ENCODE assay signal across 1 cellular context in the genomic region with DNA sequence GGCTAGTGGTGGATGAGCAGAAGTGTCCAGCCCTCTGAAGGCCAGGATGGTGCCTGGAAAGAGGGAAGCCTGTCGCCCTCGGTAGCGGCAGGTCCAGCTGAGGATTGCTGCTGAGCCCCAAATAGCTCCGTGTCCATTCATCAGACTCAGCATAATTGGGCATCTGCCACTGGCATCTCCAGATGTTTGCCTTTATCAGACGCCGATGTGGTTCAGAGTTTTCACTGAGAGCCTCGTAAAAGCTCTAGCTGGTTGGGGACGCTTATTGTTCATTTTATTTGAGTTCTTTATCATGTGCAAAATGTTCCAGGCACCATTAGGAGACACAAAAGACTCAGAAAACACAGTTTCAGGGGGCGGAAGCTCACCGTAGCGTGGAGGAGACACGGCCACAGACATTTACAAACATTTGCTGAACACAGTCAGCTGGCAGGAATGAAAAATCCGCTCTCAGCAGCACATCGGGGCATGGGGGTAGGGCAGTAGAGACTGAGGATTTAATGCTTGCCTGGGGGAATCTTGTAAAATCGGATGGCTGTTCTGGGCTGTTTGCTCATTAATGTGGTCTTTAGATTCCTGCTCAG.
TF ChIP-seq lines count a peak whose summit lies in the region.

No MANE protein-coding gene starts in this region.

TF ChIP-seq in HEK293, 187 proteins besides CTCF, POLR2A, EP300 and RAD21 (continued from another document and continues in another):
- TF ChIP-seq PRDM10 (tag by site-specific recombination; IDR thresholded peaks at IDR 0.05) (no peak), ZNF37A (tag by site-specific recombination; IDR thresholded peaks at IDR 0.05) (no peak), ZNF404 (tag by site-specific recombination; IDR thresholded peaks at IDR 0.05) (no peak), ZNF48 (tag by site-specific recombination; IDR thresholded peaks at IDR 0.05) (no peak), ZNF16 (tag by site-specific recombination; IDR thresholded peaks at IDR 0.05; ENCODE audit: low read depth) (no peak), ZNF747 (tag by site-specific recombination; IDR thresholded peaks at IDR 0.05) (no peak), PRDM1 (tag by site-specific recombination; IDR thresholded peaks at IDR 0.05) (no peak), ZNF274 (IDR thresholded peaks at IDR 0.05; ENCODE audit: low read length) (no peak), ZNF274 (tag by site-specific recombination; IDR thresholded peaks at IDR 0.05; ENCODE audit: borderline replicate concordance) (no peak), ZNF423 (tag by site-specific recombination; IDR thresholded peaks at IDR 0.05) (no peak), FEZF1 (tag by site-specific recombination; IDR thresholded peaks at IDR 0.05) (peak; percentile 66), ZNF362 (tag by site-specific recombination; IDR thresholded peaks at IDR 0.05) (no peak), ZNF354C (tag by site-specific recombination; IDR thresholded peaks at IDR 0.05; ENCODE audit: borderline replicate concordance, low read depth) (no peak), MYNN (tag by site-specific recombination; IDR thresholded peaks at IDR 0.05; ENCODE audit: borderline replicate concordance) (no peak), PRDM4 (tag by site-specific recombination; IDR thresholded peaks at IDR 0.05) (peak; percentile 70; the same call in 1 of the 2 replicates), ZNF596 (tag by site-specific recombination; IDR thresholded peaks at IDR 0.05) (no peak), ZNF140 (tag by site-specific recombination; IDR thresholded peaks at IDR 0.05) (no peak), ZNF768 (tag by site-specific recombination; IDR thresholded peaks at IDR 0.05) (no peak), ZNF701 (tag by site-specific recombination; IDR thresholded peaks at IDR 0.05) (no peak), ZNF658 (tag by site-specific recombination; IDR thresholded peaks at IDR 0.05) (no peak), YY2 (tag by site-specific recombination; IDR thresholded peaks at IDR 0.05) (no peak), ZNF549 (tag by site-specific recombination; IDR thresholded peaks at IDR 0.05) (no peak), ZNF341 (tag by site-specific recombination; IDR thresholded peaks at IDR 0.05; ENCODE audit: low read depth) (peak; percentile 72), ZNF521 (tag by site-specific recombination; IDR thresholded peaks at IDR 0.05) (no peak), GLIS2 (tag by site-specific recombination; IDR thresholded peaks at IDR 0.05) (no peak), HOXA7 (CRISPR knock-in tag; IDR thresholded peaks at IDR 0.05; ENCODE audit: borderline replicate concordance) (no peak), ZNF223 (tag by site-specific recombination; IDR thresholded peaks at IDR 0.05) (no peak), ZBTB1 (tag by site-specific recombination; IDR thresholded peaks at IDR 0.05) (no peak), ZFP37 (tag by site-specific recombination; IDR thresholded peaks at IDR 0.05) (no peak), GLI4 (tag by site-specific recombination; IDR thresholded peaks at IDR 0.05) (no peak), ZIC2 (tag by site-specific recombination; IDR thresholded peaks at IDR 0.05) (no peak; the same call in 1 of the 2 replicates), ZNF174 (tag by site-specific recombination; IDR thresholded peaks at IDR 0.05) (no peak), ZNF133 (tag by site-specific recombination; IDR thresholded peaks at IDR 0.05) (0 out of 2 replicates have a peak, but pooled peaks have one; percentile 21), GLIS1 (tag by site-specific recombination; IDR thresholded peaks at IDR 0.05) (no peak), ZFP69B (tag by site-specific recombination; IDR thresholded peaks at IDR 0.05) (no peak), ZBTB20 (tag by site-specific recombination; IDR thresholded peaks at IDR 0.05) (peak; percentile 93), ZNF138 (tag by site-specific recombination; IDR thresholded peaks at IDR 0.05; ENCODE audit: borderline replicate concordance) (no peak), WT1 (tag by site-specific recombination; IDR thresholded peaks at IDR 0.05) (no peak), PRDM6 (tag by site-specific recombination; IDR thresholded peaks at IDR 0.05) (peak; percentile 50), SP2 (tag by site-specific recombination; IDR thresholded peaks at IDR 0.05) (no peak), ZNF692 (tag by site-specific recombination; IDR thresholded peaks at IDR 0.05) (no peak), ZNF510 (tag by site-specific recombination; IDR thresholded peaks at IDR 0.05; ENCODE audit: insufficient replicate concordance) (no peak), ZSCAN16 (tag by site-specific recombination; IDR thresholded peaks at IDR 0.05) (no peak), ZNF335 (tag by site-specific recombination; conservative IDR thresholded peaks at IDR 0.05) (peak; percentile 52), ZBTB21 (tag by site-specific recombination; IDR thresholded peaks at IDR 0.05) (no peak), ZSCAN30 (tag by site-specific recombination; IDR thresholded peaks at IDR 0.05) (no peak), OSR2 (tag by site-specific recombination; IDR thresholded peaks at IDR 0.05) (0 out of 2 replicates have a peak, but pooled peaks have one; percentile 8), ZNF292 (tag by site-specific recombination; IDR thresholded peaks at IDR 0.05; ENCODE audit: borderline replicate concordance, low read depth) (no peak), ZBTB6 (tag by site-specific recombination; IDR thresholded peaks at IDR 0.05) (no peak), ZNF544 (tag by site-specific recombination; IDR thresholded peaks at IDR 0.05) (no peak)
- TF ChIP-seq, protein P1, sequence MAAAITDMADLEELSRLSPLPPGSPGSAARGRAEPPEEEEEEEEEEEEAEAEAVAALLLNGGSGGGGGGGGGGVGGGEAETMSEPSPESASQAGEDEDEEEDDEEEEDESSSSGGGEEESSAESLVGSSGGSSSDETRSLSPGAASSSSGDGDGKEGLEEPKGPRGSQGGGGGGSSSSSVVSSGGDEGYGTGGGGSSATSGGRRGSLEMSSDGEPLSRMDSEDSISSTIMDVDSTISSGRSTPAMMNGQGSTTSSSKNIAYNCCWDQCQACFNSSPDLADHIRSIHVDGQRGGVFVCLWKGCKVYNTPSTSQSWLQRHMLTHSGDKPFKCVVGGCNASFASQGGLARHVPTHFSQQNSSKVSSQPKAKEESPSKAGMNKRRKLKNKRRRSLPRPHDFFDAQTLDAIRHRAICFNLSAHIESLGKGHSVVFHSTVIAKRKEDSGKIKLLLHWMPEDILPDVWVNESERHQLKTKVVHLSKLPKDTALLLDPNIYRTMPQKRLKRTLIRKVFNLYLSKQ (tag by site-specific recombination; IDR thresholded peaks at IDR 0.05; ENCODE audit: borderline replicate concordance): no peak
- TF ChIP-seq, protein P2, sequence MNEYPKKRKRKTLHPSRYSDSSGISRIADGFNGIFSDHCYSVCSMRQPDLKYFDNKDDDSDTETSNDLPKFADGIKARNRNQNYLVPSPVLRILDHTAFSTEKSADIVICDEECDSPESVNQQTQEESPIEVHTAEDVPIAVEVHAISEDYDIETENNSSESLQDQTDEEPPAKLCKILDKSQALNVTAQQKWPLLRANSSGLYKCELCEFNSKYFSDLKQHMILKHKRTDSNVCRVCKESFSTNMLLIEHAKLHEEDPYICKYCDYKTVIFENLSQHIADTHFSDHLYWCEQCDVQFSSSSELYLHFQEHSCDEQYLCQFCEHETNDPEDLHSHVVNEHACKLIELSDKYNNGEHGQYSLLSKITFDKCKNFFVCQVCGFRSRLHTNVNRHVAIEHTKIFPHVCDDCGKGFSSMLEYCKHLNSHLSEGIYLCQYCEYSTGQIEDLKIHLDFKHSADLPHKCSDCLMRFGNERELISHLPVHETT (tag by site-specific recombination; IDR thresholded peaks at IDR 0.05): no peak
- TF ChIP-seq, protein P3, sequence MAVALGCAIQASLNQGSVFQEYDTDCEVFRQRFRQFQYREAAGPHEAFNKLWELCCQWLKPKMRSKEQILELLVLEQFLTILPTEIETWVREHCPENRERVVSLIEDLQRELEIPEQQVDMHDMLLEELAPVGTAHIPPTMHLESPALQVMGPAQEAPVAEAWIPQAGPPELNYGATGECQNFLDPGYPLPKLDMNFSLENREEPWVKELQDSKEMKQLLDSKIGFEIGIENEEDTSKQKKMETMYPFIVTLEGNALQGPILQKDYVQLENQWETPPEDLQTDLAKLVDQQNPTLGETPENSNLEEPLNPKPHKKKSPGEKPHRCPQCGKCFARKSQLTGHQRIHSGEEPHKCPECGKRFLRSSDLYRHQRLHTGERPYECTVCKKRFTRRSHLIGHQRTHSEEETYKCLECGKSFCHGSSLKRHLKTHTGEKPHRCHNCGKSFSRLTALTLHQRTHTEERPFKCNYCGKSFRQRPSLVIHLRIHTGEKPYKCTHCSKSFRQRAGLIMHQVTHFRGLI (tag by site-specific recombination; IDR thresholded peaks at IDR 0.05): no peak
